In genomic region chrX:11472879-11473278, GRCh38 we compare ENCODE assay signal across 19 cellular contexts.
DNase-seq lines count a peak whose midpoint lies in the region; ATAC-seq and TF ChIP-seq lines count a peak whose summit lies in the region.
"Had no signal": no experiment of that assay in that cellular context is flagged by ENCODE, and none has a peak within 500 bp of the region (broad histone marks: within the 10 kb centered on the region; RNA-seq: fewer than 3 reads in every experiment).

No MANE protein-coding gene starts in this region.

- no peaks in the 10 kb centered on the region for H3K79me2 ChIP-seq in ACC112 (ENCODE audit: control insufficient read depth, insufficient read depth, low read length, unreplicated experiment)

- DNase-seq in astrocyte of the spinal cord (ENCODE audit: low read depth, low spot score) (peak; percentile 5), fibroblast of peridontal ligament (ENCODE audit: extremely low read depth) (peak; percentile 29), skeletal muscle cell (ENCODE audit: low read depth) (peak; percentile 85)
- no peak for DNase-seq in effector memory CD8-positive, alpha-beta T cell
- no peak for DNase-seq in activated naive CD4-positive, alpha-beta T cell treated with anti-CD3 and anti-CD28 coated beads, Interleukin-2, amount 50 U/mL, for 16 hours
- DNase-seq: DMS79, MG63, NCI-H1092 treated with DMSO at 0.1 percent for 48 hours, NCI-H1436 treated with DMSO at 0.1 percent for 48 hours, NCI-H1930, NCI-H748 treated with DMSO at 0.1 percent for 48 hours, PC-9, RPMI8226, SIG-M5, SK-N-SH had no signal

- H3K4me3 ChIP-seq in ACC112 (ENCODE audit: low read depth, low read length) (peak overlapping the region; percentile 12; the same call in 1 of the 2 replicates), astrocyte of the spinal cord (ENCODE audit: low read depth, low read length) (no peak overlapping the region), skeletal muscle cell (ENCODE audit: low read depth, low read length) (no peak overlapping the region)
- H3K4me3 ChIP-seq: MG63, PC-9 had no signal

- H3K27ac Mint-ChIP-seq in effector memory CD8-positive, alpha-beta T cell = no peak overlapping the region
- H3K27ac Mint-ChIP-seq: B cell, CD14-positive monocyte had no signal

- H3K4me1 Mint-ChIP-seq in effector memory CD8-positive, alpha-beta T cell (ENCODE audit: low read depth in 2 of 2) = no peaks in the 10 kb centered on the region
- H3K4me1 Mint-ChIP-seq: B cell, CD14-positive monocyte had no signal

- no peak for TF ChIP-seq CTCF in astrocyte of the spinal cord (IDR thresholded peaks at IDR 0.05; ENCODE audit: low read depth, low read length)

- no peaks in the 10 kb centered on the region for H3K27me3 Mint-ChIP-seq in effector memory CD8-positive, alpha-beta T cell

- in situ Hi-C loops in astrocyte of the spinal cord (cut with HindIII; ENCODE audit: low sequenced_read_pairs) = no loop called here

- peak overlapping the region; percentile 100 for H3K27ac ChIP-seq in ACC112 (ENCODE audit: low read depth, low read length)
- H3K27ac ChIP-seq: PC-9 had no signal

- H3K36me3 Mint-ChIP-seq in effector memory CD8-positive, alpha-beta T cell (ENCODE audit: insufficient read depth) = no peaks in the 10 kb centered on the region
- H3K36me3 Mint-ChIP-seq: CD14-positive monocyte had no signal

- peak overlapping the region; percentile 62 for H2AFZ ChIP-seq in ACC112 (ENCODE audit: low read length, unreplicated experiment)
- H2AFZ ChIP-seq: PC-9 had no signal

- no peaks in the 10 kb centered on the region for H3K36me3 ChIP-seq in ACC112 (ENCODE audit: insufficient read depth, low read length)
- H3K36me3 ChIP-seq: MG63 had no signal

- H3K27me3 ChIP-seq in ACC112 (ENCODE audit: insufficient read depth, low read length) = no peaks in the 10 kb centered on the region
- H3K27me3 ChIP-seq: MG63 had no signal

- peaks cover 68% of the 10 kb centered on the region for H3K4me1 ChIP-seq in ACC112 (ENCODE audit: control insufficient read depth, insufficient read depth, low read length, unreplicated experiment)

- H3K4me3 Mint-ChIP-seq in effector memory CD8-positive, alpha-beta T cell = no peak overlapping the region
- H3K4me3 Mint-ChIP-seq: B cell, CD14-positive monocyte had no signal

- no peak for ATAC-seq in effector memory CD8-positive, alpha-beta T cell (replicated peaks)
- no peak for ATAC-seq in HG02981 (IDR thresholded peaks at IDR 0.05; ENCODE audit: unreplicated experiment)

- H3K9me3 Mint-ChIP-seq in effector memory CD8-positive, alpha-beta T cell = no peaks in the 10 kb centered on the region

Comparison
In these comparisons a context has a peak if more than half of its experiments do, and no peak if none do; other contexts are left out.
1. DNase-seq: peak in astrocyte of the spinal cord (single experiment), fibroblast of peridontal ligament (single experiment) and skeletal muscle cell (single experiment); none in effector memory CD8-positive, alpha-beta T cell (0 of 3) and activated naive CD4-positive, alpha-beta T cell treated with anti-CD3 and anti-CD28 coated beads, Interleukin-2, amount 50 U/mL, for 16 hours (single experiment).